Comparison of ENCODE assay signal across 20 cellular contexts in genomic region chr1:214846276-214846675, GRCh38.
DNase-seq lines count a peak whose midpoint lies in the region; TF ChIP-seq lines count a peak whose summit lies in the region.
"Had no signal": no experiment of that assay in that cellular context is flagged by ENCODE, and none has a peak within 500 bp of the region (broad histone marks: within the 10 kb centered on the region; RNA-seq: fewer than 3 reads in every experiment).

No MANE protein-coding gene starts in this region.

- H3K4me3 ChIP-seq in mammary epithelial cell (replicated peaks in 1 of 3; ENCODE audit: insufficient read depth in 1 of 3, low read depth in 2 of 3, low read length in 3 of 3) (no peak overlapping the region), breast epithelium (no peak overlapping the region), ovary (no peak overlapping the region)
- H3K4me3 ChIP-seq: BLaER1 had no signal

- H3K27me3 ChIP-seq in mammary epithelial cell (ENCODE audit: insufficient read depth, low read length) (no peaks in the 10 kb centered on the region), breast epithelium (no peaks in the 10 kb centered on the region), ovary (no peaks in the 10 kb centered on the region)
- H3K27me3 ChIP-seq: BLaER1 had no signal

- H3K9me3 ChIP-seq in mammary epithelial cell (replicated peaks; ENCODE audit: insufficient read depth, low read length): no peaks in the 10 kb centered on the region
- H3K9me3 ChIP-seq in breast epithelium: peaks cover 5 to 7% of the 10 kb centered on the region in 2 donors
- no peaks in the 10 kb centered on the region for H3K9me3 ChIP-seq in ovary
- H3K9me3 ChIP-seq: BE2C, BLaER1 had no signal

- TF ChIP-seq POLR2A in breast epithelium (IDR thresholded peaks at IDR 0.05) (no peak), ovary (IDR thresholded peaks at IDR 0.05) (no peak)

- no peak for TF ChIP-seq EP300 in ovary (IDR thresholded peaks at IDR 0.05)

- no peak for DNase-seq in mammary epithelial cell
- DNase-seq in breast epithelium (ENCODE audit: low spot score in 2 of 2): no peak
- peak in 21 of 61 donors; percentile 1 to 61 (median 13) for DNase-seq in caudate nucleus (lab: John Stamatoyannopoulos, UW)
- DNase-seq in head of caudate nucleus: peak in 25 of 42 donors; percentile 5 to 67 (median 26)
- DNase-seq in putamen (ENCODE audit: low spot score): peak; percentile 67
- no peak for DNase-seq in NOMO-1 treated with DMSO at 0.1 percent for 48 hours (lab: John Stamatoyannopoulos, UW; ENCODE audit: unreplicated experiment)
- no peak for DNase-seq in posterior cingulate gyrus
- DNase-seq in ovary: no peak
- DNase-seq: 8988T; ACHN; BE2C; C1 segment of cervical spinal cord; Caco-2; Calu3; CD4-positive, alpha-beta memory T cell; CD4-positive, CD25-positive, alpha-beta regulatory T cell; CD8-positive, alpha-beta memory T cell; DMS79 treated with DMSO at 0.1 percent for 48 hours; GF-D8 had no signal

- H3K9ac ChIP-seq in mammary epithelial cell (ENCODE audit: insufficient read depth, low read length): no peak overlapping the region
- H3K9ac ChIP-seq: BLaER1 had no signal

- H3K4me1 ChIP-seq in mammary epithelial cell (ENCODE audit: insufficient read depth, low read length) (peaks cover 10% of the 10 kb centered on the region), breast epithelium (no peaks in the 10 kb centered on the region), ovary (ENCODE audit: insufficient read depth) (no peaks in the 10 kb centered on the region)
- H3K4me1 ChIP-seq: BE2C, BLaER1, Caco-2 had no signal

- H2AFZ ChIP-seq in mammary epithelial cell (ENCODE audit: low read depth, low read length): peak overlapping the region; percentile 84

- TF ChIP-seq CTCF in mammary epithelial cell (conservative IDR thresholded peaks at IDR 0.05 in 1 of 2, IDR thresholded peaks at IDR 0.05 in 1 of 2; ENCODE audit: extremely low read depth in 1 of 2, insufficient read depth in 1 of 2, low read depth in 1 of 2, low read length in 2 of 2) (no peak), breast epithelium (IDR thresholded peaks at IDR 0.05) (no peak), ovary (IDR thresholded peaks at IDR 0.05) (no peak)

- CTCF ChIA-PET in mammary epithelial cell (lab: Charles Lee; ENCODE audit: low non-redundant PET): no interaction called here

- intact Hi-C loops in mammary epithelial cell (cut with micrococcal nuclease): no loop called here
- intact Hi-C loops in breast epithelium (cut with DNase I; ENCODE audit: low total_unique reads): no loop called here
- intact Hi-C loops in head of caudate nucleus (cut with DNase I): no loop called here
- intact Hi-C loops in posterior cingulate gyrus (cut with DNase I): no loop called here
- intact Hi-C loops in ovary (cut with DNase I): no loop called here

- H3K79me2 ChIP-seq in mammary epithelial cell (ENCODE audit: insufficient read depth, low read length): no peaks in the 10 kb centered on the region

- H3K4me2 ChIP-seq in mammary epithelial cell (ENCODE audit: insufficient read depth, low read depth, low read length): peak overlapping the region; percentile 26
- H3K4me2 ChIP-seq: BLaER1 had no signal

- H3K36me3 ChIP-seq in mammary epithelial cell (ENCODE audit: insufficient read depth, low read length) (no peaks in the 10 kb centered on the region), breast epithelium (no peaks in the 10 kb centered on the region), ovary (no peaks in the 10 kb centered on the region)
- H3K36me3 ChIP-seq: BE2C, BLaER1 had no signal

- dilution Hi-C loops in mammary epithelial cell (cut with HindIII; ENCODE audit: low sequenced_read_pairs): no loop called here

- BruUV-seq in mammary epithelial cell (replicated peaks; lab: Mats Ljungman, UMichigan): no TSS peak

- no peaks in the 10 kb centered on the region for H4K20me1 ChIP-seq in mammary epithelial cell (ENCODE audit: insufficient read depth, low read length)
- H4K20me1 ChIP-seq: BLaER1 had no signal

- in situ Hi-C loops in mammary epithelial cell (cut with MboI; ENCODE audit: low sequenced_read_pairs in 2 of 2): no loop called here

- 9% methylated on average over 5 of the region's 5 CpGs for WGBS in mammary epithelial cell (ENCODE audit: low coverage, missing lambda C conversion rate)
- WGBS in ovary, 3 donors: 91 to 93% (median 93%) methylated on average over 5 of the region's 5 CpGs

- no peak overlapping the region for H3K27ac ChIP-seq in mammary epithelial cell (ENCODE audit: insufficient read depth, low read depth, low read length)
- peak overlapping the region in 1 of 2 donors; percentile 46 for H3K27ac ChIP-seq in breast epithelium
- H3K27ac ChIP-seq in caudate nucleus (ENCODE audit: low read depth, low read length): peak overlapping the region; percentile 49
- H3K27ac ChIP-seq in ovary: no peak overlapping the region
- H3K27ac ChIP-seq: BLaER1 had no signal

Comparison
In these comparisons a context has a peak if more than half of its experiments do, and no peak if none do; other contexts are left out.
1. DNase-seq: peak in head of caudate nucleus (25 of 42) and putamen (single experiment); none in mammary epithelial cell (single experiment), breast epithelium (0 of 2), NOMO-1 treated with DMSO at 0.1 percent for 48 hours (single experiment), posterior cingulate gyrus (0 of 10) and ovary (0 of 5).